ENCODE assay signal across 1 cellular context in the genomic region with DNA sequence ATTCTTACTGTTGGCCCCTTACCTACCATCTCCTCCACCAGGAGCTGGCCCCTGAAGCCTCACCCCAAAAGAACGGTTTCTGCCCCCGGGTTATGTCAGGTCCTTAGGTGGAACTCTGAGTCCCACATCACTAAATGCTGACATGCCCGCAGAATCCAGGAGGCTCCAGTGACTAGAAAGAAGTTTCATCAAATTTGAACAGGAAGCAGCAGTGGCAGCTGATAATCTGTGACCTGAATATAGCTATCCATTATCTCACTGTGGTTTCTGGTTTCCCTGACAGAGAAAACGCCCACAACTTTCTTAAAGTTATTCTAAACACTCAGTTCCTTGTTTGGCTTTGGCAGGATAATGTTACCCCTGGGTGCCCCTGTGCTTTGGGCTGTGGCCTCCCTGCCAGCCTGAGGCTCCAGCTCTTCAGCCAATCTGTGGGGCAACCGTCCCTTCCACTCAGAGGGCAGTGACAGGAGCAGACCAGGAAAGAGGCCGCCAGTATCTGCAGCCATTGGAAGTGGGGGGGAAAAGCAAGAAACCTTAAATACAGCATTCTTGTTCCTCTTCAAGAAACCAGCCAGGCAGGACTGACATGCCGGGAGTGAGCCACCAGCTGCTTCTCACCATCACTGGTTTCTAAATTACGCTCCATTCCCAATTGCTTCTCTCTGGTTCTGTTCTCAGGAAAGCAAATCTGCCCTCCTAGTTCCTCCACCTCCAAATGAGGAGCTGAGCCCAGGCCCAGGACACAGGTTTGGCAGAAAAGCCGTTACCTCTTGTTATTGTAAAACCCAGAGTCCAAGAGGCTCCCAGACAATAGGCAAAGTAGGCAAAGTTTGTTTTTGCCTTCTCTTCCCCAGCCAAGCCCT.
TF ChIP-seq lines count a peak whose summit lies in the region.

No MANE protein-coding gene starts in this region.

TF ChIP-seq in GM23338, 12 proteins besides CTCF, POLR2A, EP300 and RAD21 (continued from another document):
- TF ChIP-seq REST (IDR thresholded peaks at IDR 0.05; ENCODE audit: unreplicated experiment) (no peak), ZNF114 (CRISPR knock-in tag; IDR thresholded peaks at IDR 0.05) (no peak), ETS1 (IDR thresholded peaks at IDR 0.05) (no peak), EZH2 (IDR thresholded peaks at IDR 0.05; ENCODE audit: low read depth, unreplicated experiment) (no peak)
